ENCODE assay signal across 14 cellular contexts in genomic region chrX:18701621-18702361, GRCh38. TPM values are rescaled to one million over a fixed set of nuclear protein-coding genes. Genes with fewer than 3 reads are reported as not detected.
A peak's percentile ranks its signal among the peaks of the same experiment; 100 is the strongest.
DNase-seq lines count a peak whose midpoint lies in the region; ATAC-seq, FAIRE-seq and TF ChIP-seq lines count a peak whose summit lies in the region.
"Had no signal": no experiment of that assay in that cellular context is flagged by ENCODE, and none has a peak within 500 bp of the region (broad histone marks: within the 10 kb centered on the region; RNA-seq: fewer than 3 reads in every experiment).

No MANE protein-coding gene starts in this region.

- H3K36me3 ChIP-seq in lower lobe of right lung: no peaks in the 10 kb centered on the region

- 19% methylated on average over 5 of the region's 5 CpGs for WGBS in A549 (ENCODE audit: missing lambda C conversion rate)

- DNase-seq in A549 (ENCODE audit: low read depth in 1 of 2, low spot score in 1 of 2) (peak in 1 of 2 experiments; percentile 82), M059J (ENCODE audit: low read depth) (peak; percentile 79), choroid plexus epithelial cell (ENCODE audit: low read depth) (peak; percentile 33), lower lobe of right lung (peak; percentile 59)
- DNase-seq in activated naive CD4-positive, alpha-beta T cell treated with anti-CD3 and anti-CD28 coated beads, Interleukin-2, amount 50 U/mL, for 72 hours (ENCODE audit: low spot score in 2 of 2): no peak
- DNase-seq in activated naive CD4-positive, alpha-beta T cell treated with anti-CD3 and anti-CD28 coated beads, Interleukin-2, amount 50 U/mL, for 16 hours: no peak
- DNase-seq: AML-193, NCI-H2081 treated with DMSO at 0.1 percent for 48 hours, nucleus accumbens, OCI-M1 had no signal

- CTCF ChIA-PET in A549 (lab: Yijun Ruan, JAX): interaction anchor here (0.7 to 1.2 kb wide), 5 partner anchors 12 to 177 kb away, joined by 3 read pairs; no protein-coding TSS in a partner anchor

- no peaks in the 10 kb centered on the region for H3K9me3 ChIP-seq in A549
- no peaks in the 10 kb centered on the region for H3K9me3 ChIP-seq in lower lobe of right lung

- H3K4me2 ChIP-seq in A549: peak overlapping the region; percentile 74

- no peak for TF ChIP-seq CTCF in A549 (IDR thresholded peaks at IDR 0.05)
- no peak for TF ChIP-seq CTCF in choroid plexus epithelial cell (conservative IDR thresholded peaks at IDR 0.05; ENCODE audit: low read depth, low read length)
- no peak for TF ChIP-seq CTCF in lower lobe of right lung (IDR thresholded peaks at IDR 0.05)

- H3K36me3 Mint-ChIP-seq in activated naive CD4-positive, alpha-beta T cell treated with anti-CD3 and anti-CD28 coated beads, Interleukin-2, amount 50 U/mL, for 72 hours: no peaks in the 10 kb centered on the region

- no peak overlapping the region for H3K27ac Mint-ChIP-seq in activated naive CD4-positive, alpha-beta T cell treated with anti-CD3 and anti-CD28 coated beads, Interleukin-2, amount 50 U/mL, for 72 hours

- no peak overlapping the region for H3K4me3 ChIP-seq in A549
- H3K4me3 ChIP-seq in choroid plexus epithelial cell (ENCODE audit: low read depth, low read length): no peak overlapping the region
- H3K4me3 ChIP-seq in lower lobe of right lung: no peak overlapping the region

- H3K27me3 ChIP-seq in lower lobe of right lung (ENCODE audit: low read depth): no peaks in the 10 kb centered on the region

- H3K27ac ChIP-seq in A549: peak overlapping the region; percentile 90 to 94
- H3K27ac ChIP-seq in lower lobe of right lung: peak overlapping the region; percentile 51

- no peak for TF ChIP-seq POLR2A in A549 (IDR thresholded peaks at IDR 0.05; ENCODE audit: low read length)

- POLR2A ChIA-PET in A549 (lab: Yijun Ruan, JAX): interaction anchor here (0.6 to 2.3 kb wide), 4 partner anchors 27 to 282 kb away, joined by 3 to 9 read pairs (median 4); partner anchors contain the start of gene PHKA2

- no peak for FAIRE-seq in A549 (lab: Jason Lieb, UNC)

- no peak for TF ChIP-seq EP300 in A549 (IDR thresholded peaks at IDR 0.05)

- intact Hi-C loops in lower lobe of right lung (cut with DNase I): no loop called here

- no peaks in the 10 kb centered on the region for H3K9me3 Mint-ChIP-seq in activated naive CD4-positive, alpha-beta T cell treated with anti-CD3 and anti-CD28 coated beads, Interleukin-2, amount 50 U/mL, for 72 hours

- ATAC-seq in A549 (peak; percentile 66 to 69), lower lobe of right lung (peak in 1 of 2 donors; percentile 35), HG03280 (IDR thresholded peaks at IDR 0.05; ENCODE audit: unreplicated experiment) (no peak), GM18868 (IDR thresholded peaks at IDR 0.05; ENCODE audit: unreplicated experiment) (no peak)
- ATAC-seq in activated naive CD4-positive, alpha-beta T cell treated with anti-CD3 and anti-CD28 coated beads, Interleukin-2, amount 50 U/mL, for 72 hours: no peak

- no peak for TF ChIP-seq RAD21 in A549 (conservative IDR thresholded peaks at IDR 0.05 in 1 of 2, IDR thresholded peaks at IDR 0.05 in 1 of 2)

- peaks cover 65% of the 10 kb centered on the region for H3K4me1 ChIP-seq in A549
- peaks cover 4% of the 10 kb centered on the region for H3K4me1 ChIP-seq in lower lobe of right lung

TF ChIP-seq in A549, 52 proteins besides CTCF, POLR2A, EP300 and RAD21:
- no peak for TF ChIP-seq NFE2L2 (conservative IDR thresholded peaks at IDR 0.05; ENCODE audit: low read length)
- no peak for TF ChIP-seq BCL3 (IDR thresholded peaks at IDR 0.05)
- TF ChIP-seq SREBF2 (IDR thresholded peaks at IDR 0.05): no peak
- TF ChIP-seq TP53 (CRISPR knock-in tag; IDR thresholded peaks at IDR 0.05): no peak
- peak; percentile 56; the same call in 1 of the 2 replicates for TF ChIP-seq HOXB13 (CRISPR knock-in tag; IDR thresholded peaks at IDR 0.05; ENCODE audit: low read depth)
- TF ChIP-seq GATA3 (IDR thresholded peaks at IDR 0.05; ENCODE audit: borderline replicate concordance): peak; percentile 64
- no peak for TF ChIP-seq SMC3 (IDR thresholded peaks at IDR 0.05)
- TF ChIP-seq CEBPB (IDR thresholded peaks at IDR 0.05): peak in 1 of 2 experiments; percentile 70; a peak in 2 of 4 replicates
- no peak for TF ChIP-seq CBX8 (IDR thresholded peaks at IDR 0.05)
- TF ChIP-seq EHF (CRISPR knock-in tag; IDR thresholded peaks at IDR 0.05): 0 out of 2 replicates have a peak, but pooled peaks have one; percentile 54
- no peak for TF ChIP-seq JUNB (IDR thresholded peaks at IDR 0.05)
- 0 out of 2 replicates have a peak, but pooled peaks have one; percentile 14 for TF ChIP-seq ZNF302 (CRISPR knock-in tag; IDR thresholded peaks at IDR 0.05)
- TF ChIP-seq NPAS2 (CRISPR knock-in tag; IDR thresholded peaks at IDR 0.05; ENCODE audit: borderline replicate concordance): no peak
- no peak for TF ChIP-seq HDAC2 (IDR thresholded peaks at IDR 0.05)
- TF ChIP-seq HOXB5 (CRISPR knock-in tag; IDR thresholded peaks at IDR 0.05): peak; percentile 67
- peak; percentile 74; the same call in 1 of the 2 replicates for TF ChIP-seq FOXS1 (CRISPR knock-in tag; IDR thresholded peaks at IDR 0.05)
- TF ChIP-seq HMGXB4 (CRISPR knock-in tag; IDR thresholded peaks at IDR 0.05; ENCODE audit: borderline replicate concordance): no peak
- TF ChIP-seq HEYL (CRISPR knock-in tag; IDR thresholded peaks at IDR 0.05): 0 out of 2 replicates have a peak, but pooled peaks have one; percentile 23

RNA-seq across cellular contexts. Expression of gene PPEF1, which starts 5.7 kb away (rescaled TPM):
- polyA plus RNA-seq in A549 (2011; rRNA removed): 1.9 and 2.0 TPM in 2 replicates
- 0.21 and 0.29 TPM in 2 replicates for polyA plus RNA-seq in A549 (2012; cell fraction: cytosol; rRNA removed)
- polyA plus RNA-seq in A549 (2012; cell fraction: nucleus; rRNA removed): 0.11 and 0.18 TPM in 2 replicates
- 1.0 to 1.1 TPM (median 1.0 TPM) in 3 replicates for polyA plus RNA-seq in A549 (2017; fragmentation: RNase III; extraction: RNeasy Plus Mini Kit Qiagen cat#74134 plus additional on column Dnase treatment)
- polyA minus RNA-seq in A549 (2011; rRNA and poly(A)+ RNA removed): 3.0 and 3.9 TPM in 2 replicates
- not detected in 2 replicates for total RNA-seq in M059J (2014; rRNA removed; shearing (Covaris generic))
- 0.71 TPM for total RNA-seq in lower lobe of right lung
- total RNA-seq in activated naive CD4-positive, alpha-beta T cell treated with anti-CD3 and anti-CD28 coated beads, Interleukin-2, amount 50 U/mL, for 72 hours: not detected
- total RNA-seq: G401 had no signal

RNA-seq across cellular contexts. Expression of gene RS1, which starts 29.9 kb away (rescaled TPM):
- polyA plus RNA-seq in A549 (2011; rRNA removed) (not detected in 2 replicates), A549 (2017; fragmentation: RNase III; extraction: RNeasy Plus Mini Kit Qiagen cat#74134 plus additional on column Dnase treatment) (not detected in 3 replicates)
- polyA plus RNA-seq in A549 (2012; cell fraction: cytosol; rRNA removed): not detected in 2 replicates
- polyA plus RNA-seq in A549 (2012; cell fraction: nucleus; rRNA removed): not detected in 2 replicates
- polyA minus RNA-seq in A549 (2011; rRNA and poly(A)+ RNA removed): not detected in 2 replicates
- not detected in 2 replicates for total RNA-seq in M059J (2014; rRNA removed; shearing (Covaris generic))
- total RNA-seq in lower lobe of right lung: 3.9 TPM
- not detected for total RNA-seq in activated naive CD4-positive, alpha-beta T cell treated with anti-CD3 and anti-CD28 coated beads, Interleukin-2, amount 50 U/mL, for 72 hours
- total RNA-seq: G401, lower leg skin had no signal

Comparison
In these comparisons a context has a peak if more than half of its experiments do, and no peak if none do; other contexts are left out.
1. ATAC-seq: peak in A549 (2 of 2); none in HG03280 (single experiment), activated naive CD4-positive, alpha-beta T cell treated with anti-CD3 and anti-CD28 coated beads, Interleukin-2, amount 50 U/mL, for 72 hours (0 of 2) and GM18868 (single experiment).
2. DNase-seq: peak in M059J (single experiment), choroid plexus epithelial cell (single experiment) and lower lobe of right lung (single experiment); none in activated naive CD4-positive, alpha-beta T cell treated with anti-CD3 and anti-CD28 coated beads, Interleukin-2, amount 50 U/mL, for 72 hours (0 of 2) and activated naive CD4-positive, alpha-beta T cell treated with anti-CD3 and anti-CD28 coated beads, Interleukin-2, amount 50 U/mL, for 16 hours (single experiment).